In the genomic region with DNA sequence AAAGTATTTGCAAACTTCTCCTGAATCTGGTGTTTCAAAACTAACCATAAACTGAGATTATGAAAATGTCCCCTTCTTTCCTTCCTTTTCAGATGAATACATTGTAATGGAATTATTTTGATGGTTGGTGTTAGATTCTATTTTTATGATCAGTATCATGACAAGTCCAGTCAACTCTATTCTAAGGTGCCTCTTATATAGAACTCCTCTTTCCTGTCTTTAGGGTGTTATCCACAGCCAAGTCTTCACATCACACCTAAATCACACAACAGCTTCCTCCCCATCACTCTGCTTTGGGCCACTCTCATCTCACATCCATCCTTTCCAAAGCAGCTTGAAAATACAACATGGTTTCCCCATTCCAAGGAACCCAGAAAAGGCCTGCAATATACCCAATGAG, we compare ENCODE assay signal across 1 cellular context.
TF ChIP-seq lines count a peak whose summit lies in the region.

No MANE protein-coding gene starts in this region.

TF ChIP-seq in GM12878, 131 proteins besides CTCF, POLR2A, EP300 and RAD21 (continued from another document):
- TF ChIP-seq, protein P1, sequence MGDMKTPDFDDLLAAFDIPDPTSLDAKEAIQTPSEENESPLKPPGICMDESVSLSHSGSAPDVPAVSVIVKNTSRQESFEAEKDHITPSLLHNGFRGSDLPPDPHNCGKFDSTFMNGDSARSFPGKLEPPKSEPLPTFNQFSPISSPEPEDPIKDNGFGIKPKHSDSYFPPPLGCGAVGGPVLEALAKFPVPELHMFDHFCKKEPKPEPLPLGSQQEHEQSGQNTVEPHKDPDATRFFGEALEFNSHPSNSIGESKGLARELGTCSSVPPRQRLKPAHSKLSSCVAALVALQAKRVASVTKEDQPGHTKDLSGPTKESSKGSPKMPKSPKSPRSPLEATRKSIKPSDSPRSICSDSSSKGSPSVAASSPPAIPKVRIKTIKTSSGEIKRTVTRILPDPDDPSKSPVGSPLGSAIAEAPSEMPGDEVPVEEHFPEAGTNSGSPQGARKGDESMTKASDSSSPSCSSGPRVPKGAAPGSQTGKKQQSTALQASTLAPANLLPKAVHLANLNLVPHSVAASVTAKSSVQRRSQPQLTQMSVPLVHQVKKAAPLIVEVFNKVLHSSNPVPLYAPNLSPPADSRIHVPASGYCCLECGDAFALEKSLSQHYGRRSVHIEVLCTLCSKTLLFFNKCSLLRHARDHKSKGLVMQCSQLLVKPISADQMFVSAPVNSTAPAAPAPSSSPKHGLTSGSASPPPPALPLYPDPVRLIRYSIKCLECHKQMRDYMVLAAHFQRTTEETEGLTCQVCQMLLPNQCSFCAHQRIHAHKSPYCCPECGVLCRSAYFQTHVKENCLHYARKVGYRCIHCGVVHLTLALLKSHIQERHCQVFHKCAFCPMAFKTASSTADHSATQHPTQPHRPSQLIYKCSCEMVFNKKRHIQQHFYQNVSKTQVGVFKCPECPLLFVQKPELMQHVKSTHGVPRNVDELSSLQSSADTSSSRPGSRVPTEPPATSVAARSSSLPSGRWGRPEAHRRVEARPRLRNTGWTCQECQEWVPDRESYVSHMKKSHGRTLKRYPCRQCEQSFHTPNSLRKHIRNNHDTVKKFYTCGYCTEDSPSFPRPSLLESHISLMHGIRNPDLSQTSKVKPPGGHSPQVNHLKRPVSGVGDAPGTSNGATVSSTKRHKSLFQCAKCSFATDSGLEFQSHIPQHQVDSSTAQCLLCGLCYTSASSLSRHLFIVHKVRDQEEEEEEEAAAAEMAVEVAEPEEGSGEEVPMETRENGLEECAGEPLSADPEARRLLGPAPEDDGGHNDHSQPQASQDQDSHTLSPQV (IDR thresholded peaks at IDR 0.05), result no peak
- TF ChIP-seq BACH1 (IDR thresholded peaks at IDR 0.05; ENCODE audit: borderline replicate concordance), result no peak
- TF ChIP-seq ASH2L (IDR thresholded peaks at IDR 0.05; ENCODE audit: borderline replicate concordance, low read depth), result no peak
- TF ChIP-seq JUNB (IDR thresholded peaks at IDR 0.05), result no peak
- no peak for TF ChIP-seq LARP7 (IDR thresholded peaks at IDR 0.05)
- TF ChIP-seq STAT3 (IDR thresholded peaks at IDR 0.05; ENCODE audit: low read depth, low read length), result no peak
- TF ChIP-seq PML (IDR thresholded peaks at IDR 0.05; ENCODE audit: low read length), result no peak
- TF ChIP-seq HCFC1 (IDR thresholded peaks at IDR 0.05; ENCODE audit: low read length), result no peak
- TF ChIP-seq NFXL1 (IDR thresholded peaks at IDR 0.05; ENCODE audit: borderline replicate concordance), result no peak
- no peak for TF ChIP-seq NR2C1 (IDR thresholded peaks at IDR 0.05)
- TF ChIP-seq SREBF1 (IDR thresholded peaks at IDR 0.05; ENCODE audit: low read length), result no peak
